Comparison of ENCODE assay signal across 8 cellular contexts in genomic region chrX:231637-232277, GRCh38. TPM values are rescaled to one million over a fixed set of nuclear protein-coding genes. Genes with fewer than 3 reads are reported as not detected.
DNase-seq lines count a peak whose midpoint lies in the region; ATAC-seq, FAIRE-seq and TF ChIP-seq lines count a peak whose summit lies in the region.
"Not testable (repeated sequence)": the region's sequence is repeated elsewhere in the genome, so short reads cannot be mapped to it uniquely, and the experiment has no call there.

No MANE protein-coding gene starts in this region.

- TF ChIP-seq EP300 in A549 (IDR thresholded peaks at IDR 0.05); gastroesophageal sphincter (IDR thresholded peaks at IDR 0.05): not testable (repeated sequence)

- CTCF ChIA-PET in A549 (lab: Yijun Ruan, JAX); activated CD8-positive, alpha-beta T cell treated with anti-CD3 and anti-CD28 coated beads for 36 hours (lab: Charles Lee): not testable (repeated sequence)

- H3K4me2 ChIP-seq in A549 = not testable (repeated sequence)

- H3K27me3 Mint-ChIP-seq in activated CD8-positive, alpha-beta T cell treated with anti-CD3 and anti-CD28 coated beads for 36 hours = not testable (repeated sequence)

- H3K4me1 ChIP-seq in A549, gastroesophageal sphincter: not testable (repeated sequence)

- not testable (repeated sequence) for H3K27me3 ChIP-seq in gastroesophageal sphincter

- H3K4me3 Mint-ChIP-seq in activated CD8-positive, alpha-beta T cell treated with anti-CD3 and anti-CD28 coated beads for 36 hours = not testable (repeated sequence)

- H3K36me3 Mint-ChIP-seq in activated CD8-positive, alpha-beta T cell treated with anti-CD3 and anti-CD28 coated beads for 36 hours (ENCODE audit: low read depth) = not testable (repeated sequence)

- H3K4me1 Mint-ChIP-seq in activated CD8-positive, alpha-beta T cell treated with anti-CD3 and anti-CD28 coated beads for 36 hours (ENCODE audit: low read depth) = not testable (repeated sequence)

- not testable (repeated sequence) for H3K9me3 ChIP-seq in A549, gastroesophageal sphincter

- H3K27ac Mint-ChIP-seq in activated CD8-positive, alpha-beta T cell treated with anti-CD3 and anti-CD28 coated beads for 36 hours = not testable (repeated sequence)

- H3K36me3 ChIP-seq in gastroesophageal sphincter = not testable (repeated sequence)

- not testable (repeated sequence) for TF ChIP-seq RAD21 in A549 (conservative IDR thresholded peaks at IDR 0.05 in 1 of 2, IDR thresholded peaks at IDR 0.05 in 1 of 2)

- TF ChIP-seq CTCF in A549 (IDR thresholded peaks at IDR 0.05); activated CD8-positive, alpha-beta T cell treated with anti-CD3 and anti-CD28 coated beads for 36 hours (IDR thresholded peaks at IDR 0.05); gastroesophageal sphincter (IDR thresholded peaks at IDR 0.05); omental fat pad (IDR thresholded peaks at IDR 0.05): not testable (repeated sequence)

- TF ChIP-seq POLR2A in A549 (IDR thresholded peaks at IDR 0.05; ENCODE audit: low read length); gastroesophageal sphincter (IDR thresholded peaks at IDR 0.05): not testable (repeated sequence)

- POLR2A ChIA-PET in A549 (lab: Yijun Ruan, JAX); activated CD8-positive, alpha-beta T cell treated with anti-CD3 and anti-CD28 coated beads for 36 hours (lab: Charles Lee): not testable (repeated sequence)

- intact Hi-C loops in activated CD8-positive, alpha-beta T cell treated with anti-CD3 and anti-CD28 coated beads for 36 hours (cut with micrococcal nuclease) = not testable (repeated sequence)

- H3K9me3 Mint-ChIP-seq in activated CD8-positive, alpha-beta T cell treated with anti-CD3 and anti-CD28 coated beads for 36 hours = not testable (repeated sequence)

- not testable (repeated sequence) for H3K27ac ChIP-seq in A549, gastroesophageal sphincter

- WGBS in A549 (ENCODE audit: missing lambda C conversion rate) = no CpG with 5 or more reads among the region's 45 CpGs
- WGBS in gastroesophageal sphincter (ENCODE audit: low coverage in 1 of 2), 2 donors = no CpG with 5 or more reads among the region's 45 CpGs

- not testable (repeated sequence) for H3K4me3 ChIP-seq in A549, gastroesophageal sphincter

- not testable (repeated sequence) for FAIRE-seq in A549 (lab: Jason Lieb, UNC)

- ATAC-seq in A549 (peak; percentile 90 to 92), GM18873 (IDR thresholded peaks at IDR 0.05; ENCODE audit: low FRiP score, unreplicated experiment) (peak; percentile 93), GM21515 (IDR thresholded peaks at IDR 0.05; ENCODE audit: unreplicated experiment) (peak; percentile 96), HG02938 (IDR thresholded peaks at IDR 0.05; ENCODE audit: unreplicated experiment) (peak; percentile 91), HG03442 (IDR thresholded peaks at IDR 0.05; ENCODE audit: unreplicated experiment) (peak; percentile 96), gastroesophageal sphincter (peak; percentile 96), omental fat pad (ENCODE audit: low FRiP score) (peak; percentile 54)
- peak; percentile 94 for ATAC-seq in activated CD8-positive, alpha-beta T cell treated with anti-CD3 and anti-CD28 coated beads for 36 hours

- not testable (repeated sequence) for DNase-seq in A549 (ENCODE audit: low read depth in 1 of 2, low spot score in 1 of 2); activated CD8-positive, alpha-beta T cell treated with anti-CD3 and anti-CD28 coated beads for 36 hours; omental fat pad (ENCODE audit: low spot score)

RNA-seq across cellular contexts. Expression of gene PLCXD1, which starts 49.4 kb away (rescaled TPM):
- polyA plus RNA-seq in A549 (2011; rRNA removed) (67.9 and 87.0 TPM in 2 replicates), A549 (2017; fragmentation: RNase III; extraction: RNeasy Plus Mini Kit Qiagen cat#74134 plus additional on column Dnase treatment) (60.7 to 70.3 TPM (median 64.6 TPM) in 3 replicates)
- polyA plus RNA-seq in A549 (2012; cell fraction: cytosol; rRNA removed) = 80.7 and 97.7 TPM in 2 replicates
- polyA plus RNA-seq in A549 (2012; cell fraction: nucleus; rRNA removed) = 200 and 211 TPM in 2 replicates
- polyA minus RNA-seq in A549 (2011; rRNA and poly(A)+ RNA removed) = 101 and 220 TPM in 2 replicates
- 10 to 100 TPM; 63.9 to 65.7 TPM for total RNA-seq in activated CD8-positive, alpha-beta T cell treated with anti-CD3 and anti-CD28 coated beads for 36 hours
- total RNA-seq in gastroesophageal sphincter (1 to 10 TPM; 1.1 to 8.8 (median 6.0) TPM), omental fat pad (10 to 100 TPM; 12.8 to 32.3 (median 21.9) TPM)
